ENCODE assay signal across 25 cellular contexts in the genomic region with DNA sequence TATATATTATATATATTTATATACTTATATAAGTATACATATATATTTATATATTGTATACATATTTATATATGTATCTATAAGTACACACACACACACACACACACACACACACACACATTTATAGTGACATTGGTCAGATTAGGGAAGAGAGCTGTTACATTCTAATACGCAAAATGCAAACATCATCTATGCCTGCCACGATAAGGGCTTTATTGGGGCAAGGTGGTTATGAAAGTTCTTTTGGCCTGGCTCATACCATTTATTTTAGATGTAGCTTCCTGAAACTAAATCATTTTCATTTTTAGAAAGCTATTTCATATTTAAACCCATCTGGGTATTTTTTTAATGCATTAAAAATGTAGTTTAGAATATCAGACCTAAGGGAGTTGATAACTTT.
"Had no signal": no experiment of that assay in that cellular context is flagged by ENCODE, and none has a peak within 500 bp of the region (broad histone marks: within the 10 kb centered on the region; RNA-seq: fewer than 3 reads in every experiment).

No MANE protein-coding gene starts in this region.

- DNase-seq: heart left ventricle; hypothalamus; immature natural killer cell; kidney; left ventricle myocardium inferior; mesendoderm; naive thymus-derived CD8-positive, alpha-beta T cell; occipital lobe; retina; right cardiac atrium; stimulated activated CD4-positive, alpha-beta T cell treated with anti-CD3 and anti-CD28 coated beads, Interleukin-1b, Interleukin-23, amount 100 ng/mL, for 48 hours; stimulated activated CD4-positive, alpha-beta T cell treated with anti-CD3 and anti-CD28 coated beads, Interleukin-2, amount 100 ng/mL, for 48 hours; stimulated activated CD4-positive, alpha-beta T cell treated with anti-CD3 and anti-CD28 coated beads, Interleukin-4, amount 100 ng/mL, for 4 hours; stimulated activated CD8-positive, alpha-beta memory T cell treated with anti-CD3 and anti-CD28 coated beads, Interleukin-4, amount 100 ng/mL, for 48 hours; stimulated activated naive CD4-positive, alpha-beta T cell treated with Interleukin-2 at 50 U/mL for 16 hours; stimulated activated naive CD8-positive, alpha-beta T cell treated with anti-CD3 and anti-CD28 coated beads, Interleukin-15, amount 100 ng/mL, for 72 hours; substantia nigra; upper lobe of left lung had no signal

- FAIRE-seq: islet of Langerhans, kidney had no signal

- H3K27me3 ChIP-seq: heart left ventricle, tibial nerve, upper lobe of left lung, vagina had no signal

- H3K4me2 ChIP-seq: smooth muscle cell had no signal

- H3K4me1 ChIP-seq: left ventricle myocardium inferior, tibial nerve, upper lobe of left lung, vagina had no signal

- H3K27ac ChIP-seq: heart left ventricle, left ventricle myocardium inferior, tibial nerve, upper lobe of left lung, vagina had no signal

- ATAC-seq: heart left ventricle; naive thymus-derived CD8-positive, alpha-beta T cell; right cardiac atrium; sciatic nerve; stimulated activated memory B cell treated with anti-CD40 and anti-IgM and Interleukin-4, amounts not matched to agents 10 μg/mL and 1 μg/mL and 100 μg/mL, for 72 hours had no signal

- H3K4me3 ChIP-seq: heart left ventricle, left ventricle myocardium inferior, lung, smooth muscle cell, tibial nerve, upper lobe of left lung, vagina had no signal

- H3K36me3 ChIP-seq: heart left ventricle, left ventricle myocardium inferior, tibial nerve, upper lobe of left lung, vagina had no signal

- H3K9me3 ChIP-seq: heart left ventricle, left ventricle myocardium inferior, tibial nerve, upper lobe of left lung, vagina had no signal
